Comparison of ENCODE assay signal across 8 cellular contexts in genomic region chr11:109853156-109853776, GRCh38.
DNase-seq lines count a peak whose midpoint lies in the region; ATAC-seq and TF ChIP-seq lines count a peak whose summit lies in the region.

No MANE protein-coding gene starts in this region.

- H3K4me2 ChIP-seq in PC-3 (ENCODE audit: low read length) = no peak overlapping the region

- peaks cover 0 to 3% (median 0%) of the 10 kb centered on the region in 8 donors for H3K9me3 Mint-ChIP-seq in CD4-positive, alpha-beta memory T cell

- H3K4me1 Mint-ChIP-seq in CD4-positive, alpha-beta memory T cell = no peaks in the 10 kb centered on the region

- H3F3A ChIP-seq in PC-3 (ENCODE audit: low read length, unreplicated experiment) = no peaks in the 10 kb centered on the region

- no peaks in the 10 kb centered on the region for H3K27me3 ChIP-seq in PC-3 (ENCODE audit: low read length)
- H3K27me3 ChIP-seq in CD4-positive, alpha-beta memory T cell (ENCODE audit: insufficient read depth, low read length) = no peaks in the 10 kb centered on the region

- TF ChIP-seq CTCF in PC-3 (conservative IDR thresholded peaks at IDR 0.05; ENCODE audit: low read depth, low read length) = peak; percentile 94

- intact Hi-C loops in PC-3 (cut with micrococcal nuclease) = loop anchor here (1.0 to 10.0 kb wide), 8 partner anchors 86 to 1158 kb away; no protein-coding TSS in a partner anchor
- intact Hi-C loops in CD4-positive, alpha-beta memory T cell (cut with micrococcal nuclease) = no loop called here

- no peaks in the 10 kb centered on the region for H3K9me3 ChIP-seq in PC-3 (ENCODE audit: low read length)
- no peaks in the 10 kb centered on the region for H3K9me3 ChIP-seq in CD4-positive, alpha-beta memory T cell (ENCODE audit: control insufficient read depth in 1 of 2, low read length in 2 of 2)

- H3K36me3 Mint-ChIP-seq in CD4-positive, alpha-beta memory T cell = no peaks in the 10 kb centered on the region

- no peaks in the 10 kb centered on the region for H3K79me2 ChIP-seq in PC-3 (ENCODE audit: low read length)

- no peaks in the 10 kb centered on the region for H3K36me3 ChIP-seq in PC-3 (ENCODE audit: low read depth, low read length)
- H3K36me3 ChIP-seq in CD4-positive, alpha-beta memory T cell (ENCODE audit: insufficient read depth, low read length) = no peaks in the 10 kb centered on the region

- H4K20me1 ChIP-seq in PC-3 (ENCODE audit: low read length) = no peaks in the 10 kb centered on the region

- ATAC-seq in GM19395 (IDR thresholded peaks at IDR 0.05; ENCODE audit: unreplicated experiment) (peak; percentile 83), HG03520 (IDR thresholded peaks at IDR 0.05; ENCODE audit: unreplicated experiment) (peak; percentile 74), PC-3 (peak; percentile 57)

- H3K4me1 ChIP-seq in PC-3 (ENCODE audit: insufficient read depth, low read length) = peaks cover 12% of the 10 kb centered on the region
- no peaks in the 10 kb centered on the region for H3K4me1 ChIP-seq in CD4-positive, alpha-beta memory T cell (ENCODE audit: insufficient read depth, low read length)

- no peak overlapping the region for H3K4me3 ChIP-seq in PC-3 (ENCODE audit: low read length)
- no peak overlapping the region for H3K4me3 ChIP-seq in CD4-positive, alpha-beta memory T cell (ENCODE audit: low read length in 2 of 2)

- peak; percentile 31 for DNase-seq in DMS153 treated with DMSO at 0.1 percent for 48 hours (lab: John Stamatoyannopoulos, UW; ENCODE audit: unreplicated experiment)
- DNase-seq in PC-3 = peak; percentile 88
- DNase-seq in fibroblast of the conjunctiva (ENCODE audit: low read depth) = peak; percentile 82
- no peak for DNase-seq in stimulated activated CD4-positive, alpha-beta T cell treated with anti-CD3 and anti-CD28 coated beads, Interleukin-2, amount 100 ng/mL, for 24 hours
- DNase-seq in CD4-positive, alpha-beta memory T cell = no peak
- no peak for DNase-seq in activated naive CD4-positive, alpha-beta T cell treated with Interleukin-2 at 50 U/mL for 16 hours

- CTCF ChIA-PET in PC-3 (lab: Charles Lee) = interaction anchor here (0.5 to 1.1 kb wide), 5 partner anchors 12 to 1844 kb away, joined by 3 to 15 read pairs (median 5); partner anchors contain the start of gene CUL5
- CTCF ChIA-PET in CD4-positive, alpha-beta memory T cell (lab: Charles Lee; ENCODE audit: partially characterized antibody) = no interaction called here

- no peak overlapping the region for H3K27ac ChIP-seq in PC-3 (ENCODE audit: low read length)
- no peak overlapping the region for H3K27ac ChIP-seq in CD4-positive, alpha-beta memory T cell (ENCODE audit: low read depth, low read length)

- POLR2A ChIA-PET in PC-3 (lab: Charles Lee; ENCODE audit: unreplicated experiment) = no interaction called here
- POLR2A ChIA-PET in CD4-positive, alpha-beta memory T cell (lab: Charles Lee; ENCODE audit: partially characterized antibody) = no interaction called here

- H3K9ac ChIP-seq in PC-3 (ENCODE audit: low read length) = no peak overlapping the region

- no peaks in the 10 kb centered on the region for H3K9me2 ChIP-seq in PC-3 (replicated peaks; ENCODE audit: low read length)

- no TSS peak for BruUV-seq in PC-3 (replicated peaks; lab: Mats Ljungman, UMichigan)

- no peaks in the 10 kb centered on the region for H3K27me3 Mint-ChIP-seq in CD4-positive, alpha-beta memory T cell

- no peak overlapping the region for H3K4me3 Mint-ChIP-seq in CD4-positive, alpha-beta memory T cell

- H3K27ac Mint-ChIP-seq in CD4-positive, alpha-beta memory T cell = no peak overlapping the region

- H2AFZ ChIP-seq in PC-3 (ENCODE audit: low read length) = no peak overlapping the region

Comparison
In these comparisons a context has a peak if more than half of its experiments do, and no peak if none do; other contexts are left out.
1. DNase-seq: peak in DMS153 treated with DMSO at 0.1 percent for 48 hours (single experiment), PC-3 (single experiment) and fibroblast of the conjunctiva (single experiment); none in stimulated activated CD4-positive, alpha-beta T cell treated with anti-CD3 and anti-CD28 coated beads, Interleukin-2, amount 100 ng/mL, for 24 hours (0 of 2), CD4-positive, alpha-beta memory T cell (0 of 5) and activated naive CD4-positive, alpha-beta T cell treated with Interleukin-2 at 50 U/mL for 16 hours (single experiment).
2. Peak in every context shown above with its lines, with median percentiles within 50 percentile points of each other: ATAC-seq.